In genomic region chr4:128587382-128587781, GRCh38 we compare ENCODE assay signal across 31 cellular contexts.
"Had no signal": no experiment of that assay in that cellular context is flagged by ENCODE, and none has a peak within 500 bp of the region (broad histone marks: within the 10 kb centered on the region; RNA-seq: fewer than 3 reads in every experiment).

No MANE protein-coding gene starts in this region.

- H3K9me3 ChIP-seq: ovary, psoas muscle, spleen, suprapubic skin, testis, tibial nerve, upper lobe of right lung, uterus had no signal

- H3K4me3 Mint-ChIP-seq: naive thymus-derived CD8-positive, alpha-beta T cell; natural killer cell treated with Interleukin-12 subunit alpha and Interleukin-12 subunit beta and Interleukin-15 and Interleukin-18, amount 100 ng/mL, for 72 hours; neural progenitor cell; stimulated activated memory B cell treated with anti-CD40 and anti-IgM and Interleukin-4, amounts not matched to agents 10 μg/mL and 1 μg/mL and 100 μg/mL, for 72 hours; stimulated activated naive CD8-positive, alpha-beta T cell treated with anti-CD3 and anti-CD28 coated beads, Interleukin-15, amount 100 ng/mL, for 72 hours; type B pancreatic cell had no signal

- H3K4me1 Mint-ChIP-seq: naive B cell; naive thymus-derived CD8-positive, alpha-beta T cell; stimulated activated memory B cell treated with anti-CD40 and anti-IgM and Interleukin-4, amounts not matched to agents 10 μg/mL and 1 μg/mL and 100 μg/mL, for 72 hours; stimulated activated naive CD8-positive, alpha-beta T cell treated with anti-CD3 and anti-CD28 coated beads, Interleukin-15, amount 100 ng/mL, for 72 hours had no signal

- H3K9me3 Mint-ChIP-seq: naive B cell; naive thymus-derived CD8-positive, alpha-beta T cell; natural killer cell treated with Interleukin-12 subunit alpha and Interleukin-12 subunit beta and Interleukin-15 and Interleukin-18, amount 100 ng/mL, for 72 hours; neural progenitor cell; stimulated activated memory B cell treated with anti-CD40 and anti-IgM and Interleukin-4, amounts not matched to agents 10 μg/mL and 1 μg/mL and 100 μg/mL, for 72 hours; stimulated activated naive CD8-positive, alpha-beta T cell treated with anti-CD3 and anti-CD28 coated beads, Interleukin-15, amount 100 ng/mL, for 72 hours; type B pancreatic cell had no signal

- ATAC-seq: naive thymus-derived CD8-positive, alpha-beta T cell; psoas muscle; right cardiac atrium; sciatic nerve; stimulated activated memory B cell treated with anti-CD40 and anti-IgM and Interleukin-4, amounts not matched to agents 10 μg/mL and 1 μg/mL and 100 μg/mL, for 72 hours; stimulated activated naive CD8-positive, alpha-beta T cell treated with anti-CD3 and anti-CD28 coated beads, Interleukin-15, amount 100 ng/mL, for 72 hours; stimulated activated naive CD8-positive, alpha-beta T cell treated with anti-CD3 and anti-CD28 coated beads, Interleukin-15, Interleukin-2, amounts not matched to agents 100 U/mL and 50 U/mL, for 24 hours; upper lobe of right lung had no signal

- H3K4me1 ChIP-seq: parathyroid adenoma, spleen, suprapubic skin, tibial nerve, upper lobe of right lung, uterus had no signal

- H3K4me2 ChIP-seq: neural progenitor cell, smooth muscle cell had no signal

- H3K9ac ChIP-seq: neural progenitor cell, parathyroid adenoma had no signal

- H3K27me3 ChIP-seq: neural progenitor cell, ovary, spleen, suprapubic skin, testis, tibial nerve, upper lobe of right lung, uterus had no signal

- H3K36me3 ChIP-seq: neural progenitor cell, ovary, spleen, suprapubic skin, tibial nerve, upper lobe of right lung, uterus had no signal

- H3K36me3 Mint-ChIP-seq: naive B cell; naive thymus-derived CD8-positive, alpha-beta T cell; natural killer cell treated with Interleukin-12 subunit alpha and Interleukin-12 subunit beta and Interleukin-15 and Interleukin-18, amount 100 ng/mL, for 72 hours; neural progenitor cell; stimulated activated memory B cell treated with anti-CD40 and anti-IgM and Interleukin-4, amounts not matched to agents 10 μg/mL and 1 μg/mL and 100 μg/mL, for 72 hours; type B pancreatic cell had no signal

- H2AFZ ChIP-seq: neural progenitor cell, parathyroid adenoma had no signal

- H3K79me2 ChIP-seq: parathyroid adenoma had no signal

- H3K4me3 ChIP-seq: neural progenitor cell, ovary, psoas muscle, skin epidermis, smooth muscle cell, spleen, suprapubic skin, testis, tibial nerve, upper lobe of right lung, uterus had no signal

- H3K27ac ChIP-seq: neural progenitor cell, ovary, parathyroid adenoma, psoas muscle, skin epidermis, spleen, suprapubic skin, testis, tibial nerve, upper lobe of right lung, uterus had no signal

- H3K27me3 Mint-ChIP-seq: progenitor cell of endocrine pancreas; stimulated activated memory B cell treated with anti-CD40 and anti-IgM and Interleukin-4, amounts not matched to agents 10 μg/mL and 1 μg/mL and 100 μg/mL, for 72 hours; type B pancreatic cell had no signal

- H3K27ac Mint-ChIP-seq: naive B cell; naive thymus-derived CD8-positive, alpha-beta T cell; natural killer cell treated with Interleukin-12 subunit alpha and Interleukin-12 subunit beta and Interleukin-15 and Interleukin-18, amount 100 ng/mL, for 72 hours; neural progenitor cell; stimulated activated memory B cell treated with anti-CD40 and anti-IgM and Interleukin-4, amounts not matched to agents 10 μg/mL and 1 μg/mL and 100 μg/mL, for 72 hours; stimulated activated naive CD8-positive, alpha-beta T cell treated with anti-CD3 and anti-CD28 coated beads, Interleukin-15, amount 100 ng/mL, for 72 hours; type B pancreatic cell had no signal

- DNase-seq: naive B cell; naive thymus-derived CD8-positive, alpha-beta T cell; occipital lobe; ovary; posterior cingulate gyrus; psoas muscle; right cardiac atrium; spleen; stimulated activated CD4-positive, alpha-beta T cell treated with anti-CD3 and anti-CD28 coated beads, Interleukin-12 subunit alpha, Interleukin-12 subunit beta, amount 100 ng/mL, for 4 hours; stimulated activated CD4-positive, alpha-beta T cell treated with anti-CD3 and anti-CD28 coated beads, Interleukin-1b, Interleukin-23, amount 100 ng/mL, for 48 hours; stimulated activated CD4-positive, alpha-beta T cell treated with anti-CD3 and anti-CD28 coated beads, Interleukin-4, amount 100 ng/mL, for 1 hour; stimulated activated CD4-positive, alpha-beta T cell treated with anti-CD3 and anti-CD28 coated beads, Interleukin-4, amount 100 ng/mL, for 4 hours; stimulated activated CD8-positive, alpha-beta memory T cell treated with anti-CD3 and anti-CD28 coated beads, Interleukin-4, amount 100 ng/mL, for 48 hours; stimulated activated naive CD4-positive, alpha-beta T cell; stimulated activated naive CD8-positive, alpha-beta T cell treated with anti-CD3 and anti-CD28 coated beads, Interleukin-15, amount 100 ng/mL, for 72 hours; stimulated activated naive CD8-positive, alpha-beta T cell treated with anti-CD3 and anti-CD28 coated beads, Interleukin-15, Interleukin-2, amounts not matched to agents 100 U/mL and 50 U/mL, for 24 hours; substantia nigra; testis; upper lobe of right lung; uterus had no signal
